22 cellular contexts compared by ENCODE assay signal in the genomic region with DNA sequence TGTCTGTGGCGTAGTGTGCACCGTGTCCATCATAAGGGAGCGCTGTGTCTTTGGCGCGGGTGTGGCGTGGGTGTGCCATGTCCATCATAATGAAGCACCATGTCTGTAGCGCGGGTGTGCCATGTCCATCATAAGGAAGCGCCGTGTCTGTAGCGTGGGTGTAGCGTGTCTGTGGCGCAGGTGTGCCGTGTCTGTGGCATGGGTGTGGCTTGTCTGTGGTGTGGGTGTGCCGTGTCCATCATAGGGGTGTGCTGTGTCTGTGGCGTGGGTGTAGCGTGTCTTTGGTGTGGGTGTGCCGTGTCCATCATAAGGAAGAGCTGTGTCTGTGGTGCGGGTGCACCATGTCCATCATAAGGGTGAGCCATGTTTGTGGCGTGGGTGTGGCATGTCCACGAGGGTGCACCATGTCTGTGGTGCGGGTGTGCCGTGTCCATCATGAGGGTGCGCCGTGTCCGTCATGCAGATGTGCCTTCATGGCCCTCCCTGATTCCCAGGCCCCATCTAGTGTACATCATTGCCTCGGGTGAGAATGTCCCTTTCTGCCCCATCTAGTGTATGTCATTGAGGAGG.
"Had no signal": no experiment of that assay in that cellular context is flagged by ENCODE, and none has a peak within 500 bp of the region (broad histone marks: within the 10 kb centered on the region; RNA-seq: fewer than 3 reads in every experiment).

No MANE protein-coding gene starts in this region.

- H3K4me1 ChIP-seq: esophagus squamous epithelium, left ventricle myocardium inferior, stomach, tibial nerve, vagina had no signal

- H3K36me3 ChIP-seq: vagina had no signal

- H3K27ac ChIP-seq: epithelial cell of prostate, esophagus squamous epithelium, left ventricle myocardium inferior, skin epidermis, stomach, tibial nerve, vagina had no signal

- H3K4me3 ChIP-seq: esophagus squamous epithelium, left ventricle myocardium inferior, lung, skin epidermis, stomach, tibial nerve, vagina had no signal

- ATAC-seq: activated CD4-positive, alpha-beta T cell treated with anti-CD3 and anti-CD28 coated beads for 36 hours; activated CD8-positive, alpha-beta memory T cell treated with anti-CD3 and anti-CD28 coated beads, Interleukin-2, amount 10 ng/mL, durations not matched to agents 7 days and 5 days; activated CD8-positive, alpha-beta T cell treated with anti-CD3 and anti-CD28 coated beads, Interleukin-2, amount 10 ng/mL, durations not matched to agents 7 days and 5 days; activated naive CD8-positive, alpha-beta T cell treated with anti-CD3 and anti-CD28 coated beads, Interleukin-2, amount 50 U/mL, for 24 hours; sciatic nerve had no signal

- H3K27ac Mint-ChIP-seq: activated CD4-positive, alpha-beta T cell treated with anti-CD3 and anti-CD28 coated beads for 36 hours; activated CD8-positive, alpha-beta memory T cell treated with anti-CD3 and anti-CD28 coated beads, Interleukin-2, amount 10 ng/mL, durations not matched to agents 7 days and 5 days; activated CD8-positive, alpha-beta T cell treated with anti-CD3 and anti-CD28 coated beads, Interleukin-2, amount 10 ng/mL, durations not matched to agents 7 days and 5 days; activated naive CD4-positive, alpha-beta T cell treated with anti-CD3 and anti-CD28 coated beads, Interleukin-2, amount 50 U/mL, for 24 hours; activated naive CD8-positive, alpha-beta T cell treated with anti-CD3 and anti-CD28 coated beads, Interleukin-2, amount 50 U/mL, for 24 hours; activated T-helper 2 cell treated with anti-CD3 and anti-CD28 coated beads, Interferon-gamma antibody, Interleukin-2, Interleukin-4, amounts not matched to agents 10 μg/mL and 5 μg/mL and 100 μg/mL, durations not matched to agents 14 hours and 24 hours and 36 hours had no signal

- H3K27me3 ChIP-seq: esophagus squamous epithelium, stomach, tibial nerve, vagina had no signal

- H3K9me3 ChIP-seq: esophagus squamous epithelium, left ventricle myocardium inferior, stomach, vagina had no signal

- H3K27me3 Mint-ChIP-seq: activated CD8-positive, alpha-beta memory T cell treated with anti-CD3 and anti-CD28 coated beads, Interleukin-2, amount 10 ng/mL, durations not matched to agents 7 days and 5 days; activated naive CD4-positive, alpha-beta T cell treated with anti-CD3 and anti-CD28 coated beads, Interleukin-2, amount 50 U/mL, for 24 hours; activated naive CD8-positive, alpha-beta T cell treated with anti-CD3 and anti-CD28 coated beads, Interleukin-2, amount 50 U/mL, for 24 hours had no signal

- H3K4me3 Mint-ChIP-seq: activated CD4-positive, alpha-beta T cell treated with anti-CD3 and anti-CD28 coated beads for 36 hours; activated CD8-positive, alpha-beta memory T cell treated with anti-CD3 and anti-CD28 coated beads, Interleukin-2, amount 10 ng/mL, durations not matched to agents 7 days and 5 days; activated CD8-positive, alpha-beta T cell treated with anti-CD3 and anti-CD28 coated beads, Interleukin-2, amount 10 ng/mL, durations not matched to agents 7 days and 5 days; activated naive CD4-positive, alpha-beta T cell treated with anti-CD3 and anti-CD28 coated beads, Interleukin-2, amount 50 U/mL, for 24 hours; activated naive CD8-positive, alpha-beta T cell treated with anti-CD3 and anti-CD28 coated beads, Interleukin-2, amount 50 U/mL, for 24 hours had no signal

- H3K9me3 Mint-ChIP-seq: activated naive CD4-positive, alpha-beta T cell treated with anti-CD3 and anti-CD28 coated beads, Interleukin-2, amount 50 U/mL, for 24 hours; activated naive CD8-positive, alpha-beta T cell treated with anti-CD3 and anti-CD28 coated beads, Interleukin-2, amount 50 U/mL, for 24 hours; activated T-helper 2 cell treated with anti-CD3 and anti-CD28 coated beads, Interferon-gamma antibody, Interleukin-2, Interleukin-4, amounts not matched to agents 10 μg/mL and 5 μg/mL and 100 μg/mL, durations not matched to agents 14 hours and 24 hours and 36 hours had no signal

- H3K36me3 Mint-ChIP-seq: activated CD8-positive, alpha-beta memory T cell treated with anti-CD3 and anti-CD28 coated beads, Interleukin-2, amount 10 ng/mL, durations not matched to agents 7 days and 5 days; activated naive CD4-positive, alpha-beta T cell treated with anti-CD3 and anti-CD28 coated beads, Interleukin-2, amount 50 U/mL, for 24 hours had no signal

- H3K4me1 Mint-ChIP-seq: activated CD4-positive, alpha-beta T cell treated with anti-CD3 and anti-CD28 coated beads for 36 hours; activated CD8-positive, alpha-beta memory T cell treated with anti-CD3 and anti-CD28 coated beads, Interleukin-2, amount 10 ng/mL, durations not matched to agents 7 days and 5 days; activated naive CD4-positive, alpha-beta T cell treated with anti-CD3 and anti-CD28 coated beads, Interleukin-2, amount 50 U/mL, for 24 hours; activated naive CD8-positive, alpha-beta T cell treated with anti-CD3 and anti-CD28 coated beads, Interleukin-2, amount 50 U/mL, for 24 hours had no signal

- DNase-seq: activated CD4-positive, alpha-beta T cell treated with anti-CD3 and anti-CD28 coated beads for 36 hours; activated CD4-positive, CD25-positive, alpha-beta regulatory T cell; activated CD8-positive, alpha-beta memory T cell treated with anti-CD3 and anti-CD28 coated beads, Interleukin-2, amount 10 ng/mL, durations not matched to agents 7 days and 5 days; activated CD8-positive, alpha-beta T cell treated with anti-CD3 and anti-CD28 coated beads, Interleukin-2, amount 10 ng/mL, durations not matched to agents 7 days and 5 days; activated naive CD8-positive, alpha-beta T cell treated with anti-CD3 and anti-CD28 coated beads, Interleukin-2, amount 50 U/mL, for 24 hours; activated T-cell treated with anti-CD3 and anti-CD28 coated beads, Interleukin-2, amount 50 U/mL, for 48 hours; amygdala; caudate nucleus; esophagus squamous epithelium; foreskin melanocyte; left ventricle myocardium inferior; stimulated activated CD4-positive, alpha-beta T cell treated with anti-CD3 and anti-CD28 coated beads, Interleukin-12 subunit alpha, Interleukin-12 subunit beta, amount 100 ng/mL, for 4 hours; stimulated activated CD4-positive, alpha-beta T cell treated with anti-CD3 and anti-CD28 coated beads, Interleukin-4, amount 100 ng/mL, for 1 hour; stomach had no signal
